In genomic region chr1:177959793-177960515, GRCh38 we compare ENCODE assay signal across 9 cellular contexts. TPM values are rescaled to one million over a fixed set of nuclear protein-coding genes. Genes with fewer than 3 reads are reported as not detected.
A peak's percentile ranks its signal among the peaks of the same experiment; 100 is the strongest.
DNase-seq lines count a peak whose midpoint lies in the region; ATAC-seq and TF ChIP-seq lines count a peak whose summit lies in the region.
"Had no signal": no experiment of that assay in that cellular context is flagged by ENCODE, and none has a peak within 500 bp of the region (broad histone marks: within the 10 kb centered on the region; RNA-seq: fewer than 3 reads in every experiment).

No MANE protein-coding gene starts in this region.

- H3K4me1 Mint-ChIP-seq in GM23338 (peaks cover 27% of the 10 kb centered on the region), endothelial cell (ENCODE audit: unreplicated experiment) (no peaks in the 10 kb centered on the region)

- no peaks in the 10 kb centered on the region for H3K36me3 Mint-ChIP-seq in GM23338 (ENCODE audit: low read depth)
- no peaks in the 10 kb centered on the region for H3K36me3 Mint-ChIP-seq in endothelial cell (ENCODE audit: low read depth, unreplicated experiment)

- no peak; a peak in 1 of 4 replicates for TF ChIP-seq CTCF in GM23338 (conservative IDR thresholded peaks at IDR 0.05; ENCODE audit: low read depth in 2 of 2)
- TF ChIP-seq CTCF in endothelial cell (IDR thresholded peaks at IDR 0.05; ENCODE audit: unreplicated experiment): peak; percentile 15
- no peak for TF ChIP-seq CTCF in uterus (IDR thresholded peaks at IDR 0.05)

- no peaks in the 10 kb centered on the region for H3K79me2 ChIP-seq in GM23338 (replicated peaks; ENCODE audit: insufficient read depth)

- no peaks in the 10 kb centered on the region for H3F3A ChIP-seq in GM23338 (replicated peaks; ENCODE audit: low read depth)

- H3K27ac ChIP-seq in GM23338 (ENCODE audit: low read depth) (0 out of 2 replicates have a peak overlapping the region, but pooled peaks have one; percentile 0), uterus (no peak overlapping the region)

- no peak overlapping the region for H2AFZ ChIP-seq in GM23338

- DNase-seq in GM23338 (ENCODE audit: low spot score): peak; percentile 74
- DNase-seq in NCI-H69 (lab: John Stamatoyannopoulos, UW): peak; percentile 47
- DNase-seq in endothelial cell (ENCODE audit: low spot score): no peak
- DNase-seq in pons (ENCODE audit: low spot score): peak; percentile 34
- DNase-seq in OCI-M2 (lab: John Stamatoyannopoulos, UW; ENCODE audit: unreplicated experiment): no peak
- DNase-seq in activated CD8-positive, alpha-beta memory T cell treated with anti-CD3 and anti-CD28 coated beads for 24 hours: no peak
- no peak for DNase-seq in uterus
- DNase-seq: activated effector memory CD4-positive, alpha-beta T cell treated with anti-CD3 and anti-CD28 coated beads, Interleukin-2, amount 50 U/mL, for 16 hours had no signal

- H3K9me3 Mint-ChIP-seq in GM23338 (no peaks in the 10 kb centered on the region), endothelial cell (ENCODE audit: unreplicated experiment) (no peaks in the 10 kb centered on the region)

- H3K4me1 ChIP-seq in GM23338 (ENCODE audit: insufficient read depth) (no peaks in the 10 kb centered on the region; the same call in 1 of the 2 replicates), uterus (no peaks in the 10 kb centered on the region)

- no peak overlapping the region for H3K27ac Mint-ChIP-seq in GM23338
- H3K27ac Mint-ChIP-seq in endothelial cell (ENCODE audit: unreplicated experiment): no peak overlapping the region

- intact Hi-C loops in uterus (cut with DNase I; ENCODE audit: low total_unique reads): no loop called here

- H3K4me2 ChIP-seq in GM23338: no peak overlapping the region

- H3K27me3 Mint-ChIP-seq in GM23338 (ENCODE audit: insufficient read depth, low read depth, poor library complexity) (peaks cover 2% of the 10 kb centered on the region), endothelial cell (ENCODE audit: unreplicated experiment) (no peaks in the 10 kb centered on the region)

- no peaks in the 10 kb centered on the region for H3K9me3 ChIP-seq in uterus

- H3K4me3 ChIP-seq in GM23338 (no peak overlapping the region), uterus (no peak overlapping the region)

- ATAC-seq in GM23338 (peak; percentile 53), HG02678 (IDR thresholded peaks at IDR 0.05; ENCODE audit: unreplicated experiment) (no peak)

- H3K36me3 ChIP-seq in GM23338 (ENCODE audit: insufficient read depth) (no peaks in the 10 kb centered on the region), uterus (no peaks in the 10 kb centered on the region)

- no peak for TF ChIP-seq POLR2A in uterus (IDR thresholded peaks at IDR 0.05)

- H3K4me3 Mint-ChIP-seq in GM23338 (no peak overlapping the region), endothelial cell (ENCODE audit: unreplicated experiment) (no peak overlapping the region)

- H4K20me1 ChIP-seq in GM23338 (replicated peaks; ENCODE audit: insufficient read depth): no peaks in the 10 kb centered on the region

- H3K27me3 ChIP-seq in GM23338 (ENCODE audit: insufficient read depth) (no peaks in the 10 kb centered on the region), uterus (no peaks in the 10 kb centered on the region)

- H3K9me2 ChIP-seq in GM23338 (ENCODE audit: insufficient read depth): no peaks in the 10 kb centered on the region; the same call in 1 of the 2 replicates

TF ChIP-seq in GM23338, 12 proteins besides CTCF, POLR2A, EP300 and RAD21:
- TF ChIP-seq ZNF462 (CRISPR knock-in tag; IDR thresholded peaks at IDR 0.05): no peak
- no peak for TF ChIP-seq ZNF114 (CRISPR knock-in tag; IDR thresholded peaks at IDR 0.05)
- TF ChIP-seq CREB1 (CRISPR knock-in tag; IDR thresholded peaks at IDR 0.05; ENCODE audit: low read depth): no peak
- TF ChIP-seq JUNB (IDR thresholded peaks at IDR 0.05; ENCODE audit: unreplicated experiment): no peak

RNA-seq across cellular contexts. Expression of gene SEC16B, which starts 9.9 kb away (rescaled TPM):
- 0.70 and 1.2 TPM in 2 replicates for total RNA-seq in GM23338 (2014; rRNA removed; shearing (Covaris generic))
- polyA plus RNA-seq in GM23338 (2016; fragmentation: Nextera tagmentation; extraction: Ambion mirVana): 0.29 and 0.75 TPM in 2 replicates
- total RNA-seq in endothelial cell (ENCODE audit: unreplicated experiment): 0.49 TPM
- total RNA-seq in uterus: 10 to 100 TPM in 3 of 4 donors, 1 to 10 TPM in 1; 4.7 to 16.9 (median 11.9) TPM

Comparison
In these comparisons a context has a peak if more than half of its experiments do, and no peak if none do; other contexts are left out.
1. DNase-seq: peak in GM23338 (single experiment), NCI-H69 (single experiment) and pons (single experiment); none in endothelial cell (single experiment), OCI-M2 (single experiment), activated CD8-positive, alpha-beta memory T cell treated with anti-CD3 and anti-CD28 coated beads for 24 hours (single experiment) and uterus (0 of 2).